Comparison of ENCODE assay signal across 6 cellular contexts in genomic region chr17:41784207-41784744, GRCh38. TPM values are rescaled to one million over a fixed set of nuclear protein-coding genes. Genes with fewer than 3 reads are reported as not detected.
DNase-seq lines count a peak whose midpoint lies in the region; ATAC-seq, FAIRE-seq and TF ChIP-seq lines count a peak whose summit lies in the region.

No MANE protein-coding gene starts in this region.

- TF ChIP-seq RAD21 in A549 (conservative IDR thresholded peaks at IDR 0.05 in 1 of 2, IDR thresholded peaks at IDR 0.05 in 1 of 2) = no peak

- no peak for TF ChIP-seq EP300 in A549 (IDR thresholded peaks at IDR 0.05)

- H3K4me2 ChIP-seq in A549 (peak overlapping the region; percentile 90), MM.1S (ENCODE audit: low read depth, low read length) (no peak overlapping the region)

- no peaks in the 10 kb centered on the region for H3K9me2 ChIP-seq in MM.1S (replicated peaks; ENCODE audit: insufficient read depth, low read length)

- H2AFZ ChIP-seq in MM.1S (ENCODE audit: low read length) = no peak overlapping the region

- H3K9ac ChIP-seq in MM.1S (ENCODE audit: low read length) = no peak overlapping the region

- H3K79me2 ChIP-seq in MM.1S (ENCODE audit: low read length) = peaks cover 9% of the 10 kb centered on the region

- POLR2A ChIA-PET in A549 (lab: Yijun Ruan, JAX) = interaction anchor here (0.9 to 1.0 kb wide), 2 partner anchors 9 to 12 kb away, joined by 3 to 5 read pairs; no protein-coding TSS in a partner anchor

- CTCF ChIA-PET in A549 (lab: Yijun Ruan, JAX) = interaction anchor here (52.0 to 96.0 kb wide), 2 partner anchors 4 to 34 kb away, joined by 3262 read pairs; partner anchors contain the start of genes FKBP10, GAST, HAP1 and JUP

- WGBS in A549 (ENCODE audit: missing lambda C conversion rate) = 14% methylated on average over 6 of the region's 6 CpGs
- WGBS in right cardiac atrium = 20% methylated on average over 6 of the region's 6 CpGs

- intact Hi-C loops in right cardiac atrium (cut with DNase I) = no loop called here

- TF ChIP-seq POLR2A in A549 (IDR thresholded peaks at IDR 0.05; ENCODE audit: low read length) = no peak; the same call in 1 of the 2 replicates

- TF ChIP-seq CTCF in A549 (IDR thresholded peaks at IDR 0.05) (no peak), MM.1S (IDR thresholded peaks at IDR 0.05; ENCODE audit: low read length) (no peak)

- H3K9me3 ChIP-seq in A549 (no peaks in the 10 kb centered on the region), right cardiac atrium (ENCODE audit: control insufficient read depth, low read length) (no peaks in the 10 kb centered on the region), MM.1S (replicated peaks; ENCODE audit: insufficient read depth, low read length) (no peaks in the 10 kb centered on the region)

- ATAC-seq in A549 (peak; percentile 23 to 37; a peak in 5 of 6 replicates), right cardiac atrium (peak; percentile 15 to 22), GM21528 (IDR thresholded peaks at IDR 0.05; ENCODE audit: low FRiP score, unreplicated experiment) (no peak)

- peak overlapping the region; percentile 83 for H3K4me3 ChIP-seq in A549
- H3K4me3 ChIP-seq in right cardiac atrium (ENCODE audit: low read length) = peak overlapping the region; percentile 82
- H3K4me3 ChIP-seq in MM.1S (ENCODE audit: low read length) = no peak overlapping the region

- peak overlapping the region; percentile 86 for H3K27ac ChIP-seq in A549
- peak overlapping the region; percentile 90 for H3K27ac ChIP-seq in right cardiac atrium (ENCODE audit: low read length)
- H3K27ac ChIP-seq in MM.1S (ENCODE audit: low read length) = no peak overlapping the region

- H3F3A ChIP-seq in MM.1S (ENCODE audit: insufficient read depth, low read length) = no peaks in the 10 kb centered on the region

- H3K4me1 ChIP-seq in A549 (peaks cover 55% of the 10 kb centered on the region), right cardiac atrium (ENCODE audit: control insufficient read depth, insufficient read depth, low read length) (peaks cover 30% of the 10 kb centered on the region), MM.1S (ENCODE audit: low read length) (peaks cover 8% of the 10 kb centered on the region; the same call in 1 of the 2 replicates)

- H4K20me1 ChIP-seq in MM.1S (ENCODE audit: insufficient read depth, low read length) = no peaks in the 10 kb centered on the region

- DNase-seq in A549 (ENCODE audit: low read depth in 1 of 2, low spot score in 1 of 2) (peak; percentile 80 to 92), NCI-H510A treated with DMSO at 0.1 percent for 48 hours (lab: John Stamatoyannopoulos, UW) (peak; percentile 29), right cardiac atrium (peak; percentile 57 to 83 (median 82)), MM.1S (no peak), occipital lobe (lab: John Stamatoyannopoulos, UW) (no peak)

- no peaks in the 10 kb centered on the region for H3K36me3 ChIP-seq in MM.1S (replicated peaks; ENCODE audit: insufficient read depth, low read length)

- H3K27me3 ChIP-seq in right cardiac atrium (ENCODE audit: control insufficient read depth, insufficient read depth) = no peaks in the 10 kb centered on the region
- H3K27me3 ChIP-seq in MM.1S (replicated peaks; ENCODE audit: insufficient read depth, low read length) = no peaks in the 10 kb centered on the region

- no peak for FAIRE-seq in A549 (lab: Jason Lieb, UNC)

TF ChIP-seq in A549, 52 proteins besides CTCF, POLR2A, EP300 and RAD21:
- peak in 1 of 2 experiments; percentile 47; a peak in 1 of 5 replicates for TF ChIP-seq JUN (IDR thresholded peaks at IDR 0.05)
- no peak for TF ChIP-seq ELK1 (IDR thresholded peaks at IDR 0.05; ENCODE audit: low read depth, low read length)
- TF ChIP-seq HEYL (CRISPR knock-in tag; IDR thresholded peaks at IDR 0.05) = no peak
- TF ChIP-seq REST (IDR thresholded peaks at IDR 0.05) = no peak
- no peak for TF ChIP-seq USF2 (IDR thresholded peaks at IDR 0.05)
- no peak for TF ChIP-seq CEBPB (IDR thresholded peaks at IDR 0.05)
- TF ChIP-seq CHD2 (IDR thresholded peaks at IDR 0.05; ENCODE audit: low read length, partially characterized antibody) = no peak

RNA-seq across cellular contexts. Expression of gene JUP, which starts 2.2 kb away (rescaled TPM):
- polyA plus RNA-seq in A549 (2011; rRNA removed) (54.8 and 110 TPM in 2 replicates), A549 (2017; fragmentation: RNase III; extraction: RNeasy Plus Mini Kit Qiagen cat#74134 plus additional on column Dnase treatment) (63.3 to 127 TPM (median 107 TPM) in 3 replicates), right cardiac atrium (145 TPM)
- polyA plus RNA-seq in A549 (2012; cell fraction: cytosol; rRNA removed) = 93.3 and 130 TPM in 2 replicates
- polyA plus RNA-seq in A549 (2012; cell fraction: nucleus; rRNA removed) = 256 and 307 TPM in 2 replicates
- 102 and 136 TPM in 2 replicates for polyA minus RNA-seq in A549 (2011; rRNA and poly(A)+ RNA removed)
- total RNA-seq in right cardiac atrium (100 to 1,000 TPM; 135 to 239 (median 187) TPM), occipital lobe (37.4 TPM)

RNA-seq across cellular contexts. Expression of gene P3H4, which starts 27.5 kb away (rescaled TPM):
- 32.1 and 36.0 TPM in 2 replicates for polyA plus RNA-seq in A549 (2011; rRNA removed)
- 61.6 and 63.9 TPM in 2 replicates for polyA plus RNA-seq in A549 (2012; cell fraction: cytosol; rRNA removed)
- 42.3 and 56.5 TPM in 2 replicates for polyA plus RNA-seq in A549 (2012; cell fraction: nucleus; rRNA removed)
- 41.6 to 62.1 TPM (median 52.8 TPM) in 3 replicates for polyA plus RNA-seq in A549 (2017; fragmentation: RNase III; extraction: RNeasy Plus Mini Kit Qiagen cat#74134 plus additional on column Dnase treatment)
- polyA minus RNA-seq in A549 (2011; rRNA and poly(A)+ RNA removed) = 24.5 and 24.7 TPM in 2 replicates
- 10 to 100 TPM; 12.1 to 17.1 (median 13.9) TPM for total RNA-seq in right cardiac atrium
- polyA plus RNA-seq in right cardiac atrium = 9.8 TPM
- total RNA-seq in occipital lobe = 10.3 TPM

RNA-seq across cellular contexts. Expression of gene FKBP10, which starts 28.5 kb away (rescaled TPM):
- polyA plus RNA-seq in A549 (2011; rRNA removed) = 109 and 112 TPM in 2 replicates
- 159 and 188 TPM in 2 replicates for polyA plus RNA-seq in A549 (2012; cell fraction: cytosol; rRNA removed)
- 819 and 928 TPM in 2 replicates for polyA plus RNA-seq in A549 (2012; cell fraction: nucleus; rRNA removed)
- polyA plus RNA-seq in A549 (2017; fragmentation: RNase III; extraction: RNeasy Plus Mini Kit Qiagen cat#74134 plus additional on column Dnase treatment) = 109 to 121 TPM (median 119 TPM) in 3 replicates
- 95.2 and 115 TPM in 2 replicates for polyA minus RNA-seq in A549 (2011; rRNA and poly(A)+ RNA removed)
- 10 to 100 TPM; 26.5 to 42.7 (median 38.8) TPM for total RNA-seq in right cardiac atrium
- 24.8 TPM for polyA plus RNA-seq in right cardiac atrium
- 11.2 TPM for total RNA-seq in occipital lobe

RNA-seq across cellular contexts. Expression of gene HAP1, which starts 49.8 kb away (rescaled TPM):
- polyA plus RNA-seq in A549 (2011; rRNA removed) (2.0 and 2.2 TPM in 2 replicates), A549 (2017; fragmentation: RNase III; extraction: RNeasy Plus Mini Kit Qiagen cat#74134 plus additional on column Dnase treatment) (1.3 to 2.3 TPM (median 1.6 TPM) in 3 replicates), right cardiac atrium (0.05 TPM)
- polyA plus RNA-seq in A549 (2012; cell fraction: cytosol; rRNA removed) = 0.86 and 1.2 TPM in 2 replicates
- polyA plus RNA-seq in A549 (2012; cell fraction: nucleus; rRNA removed) = 8.2 and 8.4 TPM in 2 replicates
- 0.66 and 1.2 TPM in 2 replicates for polyA minus RNA-seq in A549 (2011; rRNA and poly(A)+ RNA removed)
- total RNA-seq in right cardiac atrium (not detected), occipital lobe (0.16 TPM)

RNA-seq across cellular contexts. Expression of gene NT5C3B, which starts 51.8 kb away (rescaled TPM):
- polyA plus RNA-seq in A549 (2011; rRNA removed) (167 and 171 TPM in 2 replicates), A549 (2017; fragmentation: RNase III; extraction: RNeasy Plus Mini Kit Qiagen cat#74134 plus additional on column Dnase treatment) (109 to 118 TPM (median 114 TPM) in 3 replicates), right cardiac atrium (40.5 TPM)
- 123 and 126 TPM in 2 replicates for polyA plus RNA-seq in A549 (2012; cell fraction: cytosol; rRNA removed)
- 81.6 and 83.4 TPM in 2 replicates for polyA plus RNA-seq in A549 (2012; cell fraction: nucleus; rRNA removed)
- polyA minus RNA-seq in A549 (2011; rRNA and poly(A)+ RNA removed) = 75.3 and 79.7 TPM in 2 replicates
- total RNA-seq in right cardiac atrium (10 to 100 TPM; 29.1 to 46.6 (median 32.1) TPM), occipital lobe (85.8 TPM)

Comparison
In these comparisons a context has a peak if more than half of its experiments do, and no peak if none do; other contexts are left out.
1. DNase-seq: peak in A549 (2 of 2), NCI-H510A treated with DMSO at 0.1 percent for 48 hours (single experiment) and right cardiac atrium (3 of 3); none in MM.1S (single experiment) and occipital lobe (single experiment).